1 cellular context compared by ENCODE assay signal in the genomic region with DNA sequence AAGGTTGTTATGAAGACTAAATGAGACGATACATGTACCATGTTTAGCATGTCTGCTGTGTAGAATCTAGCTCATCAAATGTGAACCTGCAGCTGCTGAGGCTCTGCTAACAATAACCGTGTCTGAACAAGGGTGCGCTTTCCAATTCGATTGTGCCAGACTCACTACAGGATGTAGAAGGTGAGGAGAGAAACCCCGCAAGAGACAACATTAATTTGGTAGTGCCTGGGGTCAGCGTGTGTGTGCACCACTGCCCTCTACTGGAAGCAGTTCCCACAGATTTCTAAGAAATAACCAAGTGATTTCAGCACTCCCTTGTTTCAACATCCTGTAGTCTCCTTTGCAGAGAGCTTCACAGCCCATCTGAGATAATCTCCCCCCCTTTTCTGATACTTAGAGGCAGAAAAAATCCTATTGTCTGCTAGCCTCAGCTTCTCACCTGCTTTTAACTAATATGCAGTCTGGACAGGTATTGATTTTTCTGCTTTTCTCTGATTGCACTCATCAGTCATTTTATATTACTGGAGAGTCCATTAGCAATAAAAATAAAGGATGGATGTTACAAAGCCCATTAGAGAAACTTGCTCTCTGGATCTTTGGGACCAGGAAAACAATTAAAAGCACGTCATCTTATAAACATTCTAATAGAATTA.
TF ChIP-seq lines count a peak whose summit lies in the region.

No MANE protein-coding gene starts in this region.

TF ChIP-seq in SK-N-SH treated with all-trans-retinoic acid at 6 μM for 48 hours, 23 proteins besides CTCF, POLR2A, EP300 and RAD21 (continued from another document):
- TF ChIP-seq ARNTL (CRISPR knock-in tag; IDR thresholded peaks at IDR 0.05; ENCODE audit: borderline replicate concordance, low read depth) (no peak), TOX (CRISPR knock-in tag; IDR thresholded peaks at IDR 0.05; ENCODE audit: borderline replicate concordance) (no peak), ZNF8 (CRISPR knock-in tag; IDR thresholded peaks at IDR 0.05) (no peak), ZFP3 (CRISPR knock-in tag; IDR thresholded peaks at IDR 0.05) (no peak), CSDC2 (CRISPR knock-in tag; IDR thresholded peaks at IDR 0.05) (no peak), ZNF565 (CRISPR knock-in tag; conservative IDR thresholded peaks at IDR 0.05; ENCODE audit: low read depth) (no peak), SNAI2 (CRISPR knock-in tag; IDR thresholded peaks at IDR 0.05) (no peak), GLIS3 (CRISPR knock-in tag; IDR thresholded peaks at IDR 0.05) (no peak)
